ENCODE assay signal across 9 cellular contexts in genomic region chr16:80569440-80570105, GRCh38. TPM values are rescaled to one million over a fixed set of nuclear protein-coding genes. Genes with fewer than 3 reads are reported as not detected.
DNase-seq lines count a peak whose midpoint lies in the region; ATAC-seq and TF ChIP-seq lines count a peak whose summit lies in the region.
"Had no signal": no experiment of that assay in that cellular context is flagged by ENCODE, and none has a peak within 500 bp of the region (broad histone marks: within the 10 kb centered on the region; RNA-seq: fewer than 3 reads in every experiment).

No MANE protein-coding gene starts in this region.

- H3K27me3 Mint-ChIP-seq in CD4-positive, alpha-beta memory T cell: peaks cover 0 to 2% of the 10 kb centered on the region in 2 donors
- H3K27me3 Mint-ChIP-seq in nephron progenitor cell (ENCODE audit: low read depth, poor library complexity): peaks cover 13% of the 10 kb centered on the region

- H3K27ac ChIP-seq in CD4-positive, alpha-beta memory T cell (ENCODE audit: low read depth, low read length): no peak overlapping the region
- H3K27ac ChIP-seq in ovary: no peak overlapping the region
- H3K27ac ChIP-seq in colonic mucosa: no peak overlapping the region
- H3K27ac ChIP-seq: cardiac muscle cell had no signal

- H3K9me3 ChIP-seq in CD4-positive, alpha-beta memory T cell (ENCODE audit: control insufficient read depth in 1 of 2, low read length in 2 of 2): no peaks in the 10 kb centered on the region
- no peaks in the 10 kb centered on the region for H3K9me3 ChIP-seq in ovary
- H3K9me3 ChIP-seq in colonic mucosa: no peaks in the 10 kb centered on the region

- H3K9ac ChIP-seq in colonic mucosa (ENCODE audit: low read depth in 2 of 2, low read length in 2 of 2): no peak overlapping the region

- peaks cover 21% of the 10 kb centered on the region for H3K4me1 ChIP-seq in CD4-positive, alpha-beta memory T cell (ENCODE audit: insufficient read depth, low read length)
- H3K4me1 ChIP-seq in ovary (ENCODE audit: insufficient read depth) (no peaks in the 10 kb centered on the region), colonic mucosa (no peaks in the 10 kb centered on the region)

- intact Hi-C loops in CD4-positive, alpha-beta memory T cell (cut with micrococcal nuclease): no loop called here
- intact Hi-C loops in ovary (cut with DNase I): no loop called here
- intact Hi-C loops in colonic mucosa (cut with DNase I): no loop called here

- peaks cover 22 to 32% (median 29%) of the 10 kb centered on the region in 4 donors for H3K4me1 Mint-ChIP-seq in CD4-positive, alpha-beta memory T cell
- H3K4me1 Mint-ChIP-seq in nephron progenitor cell: peaks cover 9% of the 10 kb centered on the region

- CTCF ChIA-PET in CD4-positive, alpha-beta memory T cell (lab: Charles Lee; ENCODE audit: partially characterized antibody): no interaction called here

- no peak for TF ChIP-seq EP300 in ovary (IDR thresholded peaks at IDR 0.05)

- peaks cover 0 to 4% of the 10 kb centered on the region in 2 donors for H3K36me3 Mint-ChIP-seq in CD4-positive, alpha-beta memory T cell
- H3K36me3 Mint-ChIP-seq in nephron progenitor cell (ENCODE audit: low read depth): no peaks in the 10 kb centered on the region

- H3K27me3 ChIP-seq in CD4-positive, alpha-beta memory T cell (ENCODE audit: insufficient read depth, low read length): no peaks in the 10 kb centered on the region
- H3K27me3 ChIP-seq in ovary (no peaks in the 10 kb centered on the region), colonic mucosa (no peaks in the 10 kb centered on the region)
- H3K27me3 ChIP-seq: cardiac muscle cell had no signal

- H3K4me3 Mint-ChIP-seq in CD4-positive, alpha-beta memory T cell: peak overlapping the region in 5 of 8 donors; percentile 0 to 73 (median 28)
- H3K4me3 Mint-ChIP-seq in nephron progenitor cell: no peak overlapping the region

- H3K36me3 ChIP-seq in CD4-positive, alpha-beta memory T cell (ENCODE audit: insufficient read depth, low read length): no peaks in the 10 kb centered on the region
- no peaks in the 10 kb centered on the region for H3K36me3 ChIP-seq in ovary
- no peaks in the 10 kb centered on the region for H3K36me3 ChIP-seq in colonic mucosa
- H3K36me3 ChIP-seq: cardiac muscle cell had no signal

- TF ChIP-seq CTCF in ovary (IDR thresholded peaks at IDR 0.05) (no peak), nephron progenitor cell (IDR thresholded peaks at IDR 0.05) (no peak), colonic mucosa (IDR thresholded peaks at IDR 0.05) (no peak)

- 54 to 70% (median 57%) methylated on average over 9 of the region's 9 CpGs for WGBS in ovary, 3 donors

- DNase-seq in CD4-positive, alpha-beta memory T cell: peak in 3 of 5 donors; percentile 17 to 79 (median 19)
- DNase-seq in activated CD8-positive, alpha-beta memory T cell treated with anti-CD3 and anti-CD28 coated beads, Interleukin-2, amount 50 U/mL, for 4 hours: peak; percentile 64
- DNase-seq in kidney tubule cell (ENCODE audit: low spot score) (peak; percentile 48), NCI-H82 (lab: John Stamatoyannopoulos, UW) (no peak), ovary (no peak), nephron progenitor cell (no peak), colonic mucosa (no peak)

- peak overlapping the region in 4 of 7 donors; percentile 0 to 58 (median 42) for H3K27ac Mint-ChIP-seq in CD4-positive, alpha-beta memory T cell
- no peak overlapping the region for H3K27ac Mint-ChIP-seq in nephron progenitor cell

- H3K4me3 ChIP-seq in CD4-positive, alpha-beta memory T cell (ENCODE audit: low read length in 2 of 2): no peak overlapping the region
- H3K4me3 ChIP-seq in ovary (no peak overlapping the region), colonic mucosa (no peak overlapping the region)
- H3K4me3 ChIP-seq: cardiac muscle cell had no signal

- ATAC-seq in HG03045 (IDR thresholded peaks at IDR 0.05; ENCODE audit: unreplicated experiment): peak; percentile 78

- POLR2A ChIA-PET in CD4-positive, alpha-beta memory T cell (lab: Charles Lee; ENCODE audit: partially characterized antibody): no interaction called here

- H3K9me3 Mint-ChIP-seq in CD4-positive, alpha-beta memory T cell: peaks cover 0 to 4% (median 0%) of the 10 kb centered on the region in 8 donors
- H3K9me3 Mint-ChIP-seq in nephron progenitor cell: peaks cover 23% of the 10 kb centered on the region

- no peak for TF ChIP-seq POLR2A in ovary (IDR thresholded peaks at IDR 0.05)

RNA-seq across cellular contexts. Expression of gene DYNLRB2, which starts 28.8 kb away (rescaled TPM):
- total RNA-seq in CD4-positive, alpha-beta memory T cell: under 1 TPM in 1 of 2 experiments, not detected in 1; 0.78 TPM
- polyA plus RNA-seq in CD4-positive, alpha-beta memory T cell: not detected
- total RNA-seq in ovary: 10 to 100 TPM in 1 of 7 donors, 1 to 10 TPM in 6; 1.2 to 20.0 (median 3.0) TPM
- 1 to 10 TPM; 1.7 to 1.9 TPM for polyA plus RNA-seq in ovary
- not detected for total RNA-seq in colonic mucosa
- total RNA-seq: cardiac muscle cell had no signal

Comparison
In these comparisons a context has a peak if more than half of its experiments do, and no peak if none do; other contexts are left out.
1. DNase-seq: peak in CD4-positive, alpha-beta memory T cell (3 of 5), activated CD8-positive, alpha-beta memory T cell treated with anti-CD3 and anti-CD28 coated beads, Interleukin-2, amount 50 U/mL, for 4 hours (single experiment) and kidney tubule cell (single experiment); none in NCI-H82 (single experiment), ovary (0 of 5), nephron progenitor cell (single experiment) and colonic mucosa (single experiment).